In the genomic region with DNA sequence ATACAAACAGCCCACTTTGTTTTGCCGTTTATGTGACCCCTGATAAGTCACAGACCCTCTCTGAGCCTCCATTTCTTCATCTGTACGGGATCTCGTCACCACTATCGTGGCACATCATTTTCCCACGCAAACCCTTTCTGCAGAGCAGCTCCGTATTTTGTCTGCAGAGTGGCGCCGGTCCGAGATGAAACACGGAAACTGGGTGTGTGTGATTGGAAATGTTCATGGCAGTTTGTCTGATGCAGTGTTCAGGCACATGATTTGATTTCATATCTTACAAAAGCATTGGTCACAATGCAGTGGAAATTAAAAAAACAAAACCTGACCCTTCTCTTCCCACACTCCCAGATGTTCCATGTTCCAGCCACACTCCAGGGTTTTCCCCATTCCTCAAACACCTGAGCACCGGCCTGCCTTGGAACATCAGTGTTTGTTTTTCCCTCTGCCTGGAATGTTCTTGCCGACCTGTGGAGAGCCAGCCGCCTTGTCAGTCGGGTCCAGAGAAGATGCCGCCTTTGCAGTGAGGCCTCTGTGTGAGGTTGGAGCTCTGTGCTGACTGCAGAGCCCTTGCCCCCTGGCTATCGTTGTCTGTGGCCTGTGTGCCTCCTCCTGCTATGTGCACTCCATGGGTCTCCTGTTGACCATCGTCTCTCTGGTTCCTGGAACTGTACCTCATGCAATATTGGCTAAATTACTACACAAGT, we compare ENCODE assay signal across 17 cellular contexts. TPM values are rescaled to one million over a fixed set of nuclear protein-coding genes. Genes with fewer than 3 reads are reported as not detected.
A peak's percentile ranks its signal among the peaks of the same experiment; 100 is the strongest.
DNase-seq lines count a peak whose midpoint lies in the region; ATAC-seq and TF ChIP-seq lines count a peak whose summit lies in the region.
"Had no signal": no experiment of that assay in that cellular context is flagged by ENCODE, and none has a peak within 500 bp of the region (broad histone marks: within the 10 kb centered on the region; RNA-seq: fewer than 3 reads in every experiment).

No MANE protein-coding gene starts in this region.

- intact Hi-C loops in Right ventricle myocardium superior (cut with DNase I) = no loop called here
- intact Hi-C loops in Right ventricle myocardium inferior (cut with DNase I) = no loop called here
- intact Hi-C loops in lower lobe of right lung (cut with DNase I) = no loop called here
- intact Hi-C loops in upper lobe of right lung (cut with DNase I) = no loop called here

- H3K27me3 ChIP-seq in lower lobe of right lung (ENCODE audit: low read depth) (no peaks in the 10 kb centered on the region), upper lobe of right lung (no peaks in the 10 kb centered on the region)

- H3K4me1 ChIP-seq in lower lobe of right lung = no peaks in the 10 kb centered on the region
- no peaks in the 10 kb centered on the region for H3K4me1 ChIP-seq in upper lobe of right lung

- TF ChIP-seq CTCF in coronary artery (IDR thresholded peaks at IDR 0.05) (no peak), lower lobe of right lung (IDR thresholded peaks at IDR 0.05) (no peak), upper lobe of right lung (IDR thresholded peaks at IDR 0.05) (no peak)

- H3K27ac ChIP-seq in coronary artery (no peak overlapping the region), lower lobe of right lung (no peak overlapping the region), upper lobe of right lung (no peak overlapping the region)
- H3K27ac ChIP-seq: GM23248, HL-60, RWPE1 had no signal

- DNase-seq in Right ventricle myocardium superior (peak; percentile 32), Right ventricle myocardium inferior (ENCODE audit: missing footprints) (no peak), coronary artery (ENCODE audit: low spot score) (peak; percentile 26), lower lobe of right lung (no peak), upper lobe of right lung (peak; percentile 59), kidney glomerular epithelial cell (lab: John Stamatoyannopoulos, UW) (no peak), NCI-H748 (lab: John Stamatoyannopoulos, UW; ENCODE audit: unreplicated experiment) (no peak)
- DNase-seq: COR-L47, GM23248, KG1, NCI-H1092 treated with DMSO at 0.1 percent for 48 hours, NCI-H1694 treated with DMSO at 0.1 percent for 48 hours, NCI-H345, NCI-H526 treated with DMSO at 0.1 percent for 48 hours had no signal

- no peaks in the 10 kb centered on the region for H3K9me3 ChIP-seq in lower lobe of right lung
- H3K9me3 ChIP-seq in upper lobe of right lung = no peaks in the 10 kb centered on the region

- ATAC-seq in Right ventricle myocardium superior (ENCODE audit: poor library complexity) (no peak), Right ventricle myocardium inferior (no peak), lower lobe of right lung (peak; percentile 20 to 30), upper lobe of right lung (peak; percentile 42), GM18511 (IDR thresholded peaks at IDR 0.05; ENCODE audit: unreplicated experiment) (no peak)

- H3K4me3 ChIP-seq in coronary artery (no peak overlapping the region), lower lobe of right lung (no peak overlapping the region), upper lobe of right lung (no peak overlapping the region)
- H3K4me3 ChIP-seq: GM23248 had no signal

- H3K36me3 ChIP-seq in lower lobe of right lung (no peaks in the 10 kb centered on the region), upper lobe of right lung (no peaks in the 10 kb centered on the region)

RNA-seq across cellular contexts. Expression of a gene that starts 39.2 kb away (rescaled TPM):
- 8.5 TPM for total RNA-seq in Right ventricle myocardium superior
- total RNA-seq in Right ventricle myocardium inferior = 8.3 TPM
- total RNA-seq in lower lobe of right lung = 1.1 TPM
- 1.9 TPM for total RNA-seq in upper lobe of right lung

Comparison
In these comparisons a context has a peak if more than half of its experiments do, and no peak if none do; other contexts are left out.
1. DNase-seq: peak in Right ventricle myocardium superior (single experiment), coronary artery (single experiment) and upper lobe of right lung (single experiment); none in Right ventricle myocardium inferior (single experiment), lower lobe of right lung (single experiment), kidney glomerular epithelial cell (single experiment) and NCI-H748 (single experiment).
2. ATAC-seq: peak in lower lobe of right lung (2 of 2) and upper lobe of right lung (single experiment); none in Right ventricle myocardium superior (single experiment), Right ventricle myocardium inferior (single experiment) and GM18511 (single experiment).